In genomic region chr16:27843800-27844199, GRCh38 we compare ENCODE assay signal across 23 cellular contexts.
DNase-seq lines count a peak whose midpoint lies in the region; ATAC-seq, FAIRE-seq and TF ChIP-seq lines count a peak whose summit lies in the region.
"Had no signal": no experiment of that assay in that cellular context is flagged by ENCODE, and none has a peak within 500 bp of the region (broad histone marks: within the 10 kb centered on the region; RNA-seq: fewer than 3 reads in every experiment).

No MANE protein-coding gene starts in this region.

- H3K4me1 Mint-ChIP-seq in activated CD8-positive, alpha-beta T cell treated with anti-CD3 and anti-CD28 coated beads, Interleukin-2, amount 10 ng/mL, durations not matched to agents 7 days and 5 days (ENCODE audit: low read depth) = no peaks in the 10 kb centered on the region
- H3K4me1 Mint-ChIP-seq: CD4-positive, CD25-positive, alpha-beta regulatory T cell had no signal

- 0% methylated on average over 1 of the region's 1 CpG for WGBS in HepG2 (ENCODE audit: low lambda C conversion rate)
- 13% methylated on average over 1 of the region's 1 CpG for whole genome bisulfite sequencing in right lobe of liver (ENCODE audit: insufficient coverage, low coverage, low lambda C conversion rate, missing lambda C conversion rate)

- peaks cover 5 to 36% of the 10 kb centered on the region in 2 experiments; a peak in 3 of 5 replicates for H3K27me3 ChIP-seq in HepG2 (ENCODE audit: control insufficient read depth in 1 of 2, insufficient read depth in 2 of 2, low read length in 2 of 2)
- H3K27me3 ChIP-seq in right lobe of liver = no peaks in the 10 kb centered on the region

- TF ChIP-seq EP300 in HepG2 (IDR thresholded peaks at IDR 0.05; ENCODE audit: low read depth in 2 of 2, low read length in 2 of 2) (no peak), HepG2 (CRISPR knock-in tag; IDR thresholded peaks at IDR 0.05; ENCODE audit: borderline replicate concordance) (no peak)

- ATAC-seq in HepG2 (no peak), right lobe of liver (no peak), GM21825 (IDR thresholded peaks at IDR 0.05; ENCODE audit: unreplicated experiment) (no peak)
- ATAC-seq in activated CD8-positive, alpha-beta T cell treated with anti-CD3 and anti-CD28 coated beads, Interleukin-2, amount 10 ng/mL, durations not matched to agents 7 days and 5 days = no peak
- ATAC-seq: GM23338 had no signal

- in situ Hi-C loops in HepG2 (cut with HindIII; ENCODE audit: extremely low pct_ligation_motif_present, low pct_unique_long_range_greater_than_20kb) (no loop called here), SK-MEL-5 (cut with HindIII; ENCODE audit: low pct_unique_long_range_greater_than_20kb, low sequenced_read_pairs) (no loop called here)

- no peak overlapping the region for H3K27ac Mint-ChIP-seq in activated CD8-positive, alpha-beta T cell treated with anti-CD3 and anti-CD28 coated beads, Interleukin-2, amount 10 ng/mL, durations not matched to agents 7 days and 5 days
- H3K27ac Mint-ChIP-seq: CD4-positive, CD25-positive, alpha-beta regulatory T cell; GM23338 had no signal

- H3K36me3 ChIP-seq in HepG2 (replicated peaks in 1 of 2; ENCODE audit: control insufficient read depth in 1 of 2, insufficient read depth in 2 of 2, low read length in 2 of 2) (no peaks in the 10 kb centered on the region), right lobe of liver (no peaks in the 10 kb centered on the region)
- H3K36me3 ChIP-seq: BE2C, SJSA1 had no signal

- H3K9me3 ChIP-seq in HepG2 (ENCODE audit: low read length) (no peaks in the 10 kb centered on the region; the same call in 1 of the 2 replicates), right lobe of liver (no peaks in the 10 kb centered on the region)
- H3K9me3 ChIP-seq: BE2C, Caco-2, SJSA1 had no signal

- no peak overlapping the region for H3K4me3 Mint-ChIP-seq in activated CD8-positive, alpha-beta T cell treated with anti-CD3 and anti-CD28 coated beads, Interleukin-2, amount 10 ng/mL, durations not matched to agents 7 days and 5 days
- H3K4me3 Mint-ChIP-seq: CD4-positive, CD25-positive, alpha-beta regulatory T cell; GM23338 had no signal

- no peak for DNase-seq in HepG2 (ENCODE audit: low spot score)
- DNase-seq in right lobe of liver = no peak
- peak; percentile 27 for DNase-seq in SK-MEL-5 (ENCODE audit: low read depth, low spot score)
- DNase-seq in kidney tubule cell (ENCODE audit: low spot score) = peak; percentile 4
- DNase-seq in NCI-H446 treated with DMSO at 0.1 percent for 48 hours (lab: John Stamatoyannopoulos, UW) = no peak
- DNase-seq in RPMI8226 = no peak
- no peak for DNase-seq in activated CD8-positive, alpha-beta T cell treated with anti-CD3 and anti-CD28 coated beads, Interleukin-2, amount 10 ng/mL, durations not matched to agents 7 days and 5 days
- DNase-seq: BE2C; Caco-2; CD4-positive, CD25-positive, alpha-beta regulatory T cell; DMS153; GF-D8; KG1; NCI-H1092; NCI-H1436 treated with DMSO at 0.1 percent for 48 hours; NCI-H2081; NCI-H2171 treated with DMSO at 0.1 percent for 48 hours; NCI-H446; PC-9 had no signal

- intact Hi-C loops in HepG2 (cut with micrococcal nuclease; ENCODE audit: unreplicated experiment) (no loop called here), right lobe of liver (cut with DNase I) (no loop called here)

- CTCF ChIA-PET in HepG2 (lab: Yijun Ruan, JAX; ENCODE audit: low intra/inter-chr PET ratio, low total read pairs) = no interaction called here
- CTCF ChIA-PET in activated CD8-positive, alpha-beta T cell treated with anti-CD3 and anti-CD28 coated beads, Interleukin-2, amount 10 ng/mL, durations not matched to agents 7 days and 5 days (lab: Charles Lee) = interaction anchor here (0.9 kb wide), 1 partner anchor 24 kb away, joined by 3 read pairs; no protein-coding TSS in a partner anchor

- no peak for TF ChIP-seq CTCF in HepG2 (CRISPR knock-in tag; IDR thresholded peaks at IDR 0.05)
- TF ChIP-seq CTCF in right lobe of liver (IDR thresholded peaks at IDR 0.05) = no peak

- no peaks in the 10 kb centered on the region for H4K20me1 ChIP-seq in HepG2 (ENCODE audit: insufficient read depth, low read length)

- H3K4me2 ChIP-seq in HepG2 (ENCODE audit: low read depth, low read length) = no peak overlapping the region
- H3K4me2 ChIP-seq: GM23338, PC-9 had no signal

- no peak for FAIRE-seq in HepG2 (lab: Jason Lieb, UNC)
- FAIRE-seq: A204.1 had no signal

- no peak for TF ChIP-seq RAD21 in HepG2 (CRISPR knock-in tag; IDR thresholded peaks at IDR 0.05)

- POLR2A ChIA-PET in HepG2 (lab: Yijun Ruan, JAX) = no interaction called here
- POLR2A ChIA-PET in activated CD8-positive, alpha-beta T cell treated with anti-CD3 and anti-CD28 coated beads, Interleukin-2, amount 10 ng/mL, durations not matched to agents 7 days and 5 days (lab: Charles Lee) = no interaction called here

- no peak overlapping the region for H3K27ac ChIP-seq in HepG2 (ENCODE audit: extremely low read length, insufficient read depth, low read length)
- no peak overlapping the region for H3K27ac ChIP-seq in right lobe of liver
- H3K27ac ChIP-seq: PC-9, SJSA1 had no signal

- no peak overlapping the region for H3K9ac ChIP-seq in HepG2 (ENCODE audit: insufficient read depth, low read depth, low read length)

- no peaks in the 10 kb centered on the region for H3K9me3 Mint-ChIP-seq in activated CD8-positive, alpha-beta T cell treated with anti-CD3 and anti-CD28 coated beads, Interleukin-2, amount 10 ng/mL, durations not matched to agents 7 days and 5 days (ENCODE audit: insufficient read depth)

- H3K4me1 ChIP-seq in HepG2 (ENCODE audit: insufficient read depth, low read length) (no peaks in the 10 kb centered on the region), right lobe of liver (no peaks in the 10 kb centered on the region)
- H3K4me1 ChIP-seq: BE2C, Caco-2, SJSA1 had no signal

- no peak for TF ChIP-seq POLR2A in HepG2 (IDR thresholded peaks at IDR 0.05; ENCODE audit: insufficient read depth in 1 of 2, low read depth in 2 of 2, low read length in 2 of 2)
- no peak for TF ChIP-seq POLR2A in right lobe of liver (IDR thresholded peaks at IDR 0.05)

- no peaks in the 10 kb centered on the region for H3K36me3 Mint-ChIP-seq in activated CD8-positive, alpha-beta T cell treated with anti-CD3 and anti-CD28 coated beads, Interleukin-2, amount 10 ng/mL, durations not matched to agents 7 days and 5 days (ENCODE audit: low read depth)
- H3K36me3 Mint-ChIP-seq: CD4-positive, CD25-positive, alpha-beta regulatory T cell had no signal

- BruUV-seq in HepG2 (replicated peaks; lab: Mats Ljungman, UMichigan) = no TSS peak

- no peaks in the 10 kb centered on the region for H3K79me2 ChIP-seq in HepG2 (ENCODE audit: insufficient read depth, low read length)

- H3K4me3 ChIP-seq in HepG2 (replicated peaks in 1 of 3; ENCODE audit: insufficient read depth in 1 of 3, low read depth in 2 of 3, low read length in 3 of 3) = no peak overlapping the region
- no peak overlapping the region for H3K4me3 ChIP-seq in right lobe of liver
- H3K4me3 ChIP-seq: GM23338, PC-9, SJSA1 had no signal

- no peak overlapping the region for H2AFZ ChIP-seq in HepG2 (ENCODE audit: low read length)
- H2AFZ ChIP-seq: GM23338, PC-9 had no signal

- peaks cover 4% of the 10 kb centered on the region for H3K27me3 Mint-ChIP-seq in activated CD8-positive, alpha-beta T cell treated with anti-CD3 and anti-CD28 coated beads, Interleukin-2, amount 10 ng/mL, durations not matched to agents 7 days and 5 days (ENCODE audit: low read depth)

TF ChIP-seq in HepG2, 621 proteins besides CTCF, POLR2A, EP300 and RAD21:
- TF ChIP-seq ZNF329 (CRISPR knock-in tag; IDR thresholded peaks at IDR 0.05; ENCODE audit: low read depth) (peak; percentile 94), BCL6 (CRISPR knock-in tag; IDR thresholded peaks at IDR 0.05) (no peak)

Comparison
In these comparisons a context has a peak if more than half of its experiments do, and no peak if none do; other contexts are left out.
1. DNase-seq: peak in SK-MEL-5 (single experiment) and kidney tubule cell (single experiment); none in HepG2 (single experiment), right lobe of liver (0 of 3), NCI-H446 treated with DMSO at 0.1 percent for 48 hours (single experiment), RPMI8226 (single experiment) and activated CD8-positive, alpha-beta T cell treated with anti-CD3 and anti-CD28 coated beads, Interleukin-2, amount 10 ng/mL, durations not matched to agents 7 days and 5 days (single experiment).